Comparison of ENCODE assay signal across 9 cellular contexts in genomic region chr12:93569301-93569655, GRCh38. TPM values are rescaled to one million over a fixed set of nuclear protein-coding genes. Genes with fewer than 3 reads are reported as not detected.
DNase-seq lines count a peak whose midpoint lies in the region; ATAC-seq, FAIRE-seq and TF ChIP-seq lines count a peak whose summit lies in the region.
"Had no signal": no experiment of that assay in that cellular context is flagged by ENCODE, and none has a peak within 500 bp of the region (broad histone marks: within the 10 kb centered on the region; RNA-seq: fewer than 3 reads in every experiment).

No MANE protein-coding gene starts in this region.

- H3K4me2 ChIP-seq in OCI-LY7 (ENCODE audit: low read length): peak overlapping the region; percentile 76

- H3K36me3 ChIP-seq in OCI-LY7 (ENCODE audit: insufficient read depth, low read length) (no peaks in the 10 kb centered on the region), prostate gland (no peaks in the 10 kb centered on the region)

- H4K20me1 ChIP-seq in OCI-LY7 (ENCODE audit: insufficient read depth, low read length): no peaks in the 10 kb centered on the region

- no peak for TF ChIP-seq CTCF in GM12864 (IDR thresholded peaks at IDR 0.05; ENCODE audit: low read depth, low read length, missing control alignments)
- no peak for TF ChIP-seq CTCF in OCI-LY7 (conservative IDR thresholded peaks at IDR 0.05; ENCODE audit: low read length)
- no peak for TF ChIP-seq CTCF in endothelial cell (IDR thresholded peaks at IDR 0.05; ENCODE audit: unreplicated experiment)
- TF ChIP-seq CTCF in prostate gland (IDR thresholded peaks at IDR 0.05): no peak

- no peak overlapping the region for H3K27ac Mint-ChIP-seq in endothelial cell (ENCODE audit: unreplicated experiment)

- intact Hi-C loops in OCI-LY7 (cut with micrococcal nuclease; ENCODE audit: unreplicated experiment) (loop anchor here (1.0 kb wide), 1 partner anchor 532 kb away; no protein-coding TSS in a partner anchor), prostate gland (cut with DNase I) (loop anchor here (2.0 to 5.0 kb wide), 5 partner anchors 67 to 534 kb away; no protein-coding TSS in a partner anchor)

- H3K4me3 Mint-ChIP-seq in endothelial cell (ENCODE audit: unreplicated experiment): peak overlapping the region; percentile 94

- H3K36me3 Mint-ChIP-seq in endothelial cell (ENCODE audit: low read depth, unreplicated experiment): peaks cover 12% of the 10 kb centered on the region

- H3K79me2 ChIP-seq in OCI-LY7 (ENCODE audit: insufficient read depth, low read depth, low read length): no peaks in the 10 kb centered on the region

- FAIRE-seq in HTR-8/SVneo (lab: Jason Lieb, UNC): no peak
- FAIRE-seq: TTC549 had no signal

- H3K9me3 Mint-ChIP-seq in endothelial cell (ENCODE audit: unreplicated experiment): no peaks in the 10 kb centered on the region

- CTCF ChIA-PET in OCI-LY7 (lab: Charles Lee; ENCODE audit: unreplicated experiment): interaction anchor here (1.3 kb wide), 2 partner anchors 532 to 533 kb away, joined by 3 to 9 read pairs; no protein-coding TSS in a partner anchor

- H3K4me3 ChIP-seq in GM12864 (ENCODE audit: low read depth, low read length) (peak overlapping the region; percentile 76; the same call in 1 of the 2 replicates), OCI-LY7 (ENCODE audit: low read depth, low read length, poor library complexity, severe bottlenecking) (no peak overlapping the region), prostate gland (peak overlapping the region; percentile 72 to 82)

- no TSS peak for BruUV-seq in OCI-LY7 (replicated peaks; lab: Mats Ljungman, UMichigan)

- no peak overlapping the region for H2AFZ ChIP-seq in OCI-LY7 (ENCODE audit: low read length)

- H3K9me2 ChIP-seq in OCI-LY7 (ENCODE audit: insufficient read depth, low read length): no peaks in the 10 kb centered on the region

- peaks cover 11% of the 10 kb centered on the region for H3K4me1 Mint-ChIP-seq in endothelial cell (ENCODE audit: unreplicated experiment)

- H3K27ac ChIP-seq in OCI-LY7 (ENCODE audit: low read depth, low read length, poor library complexity, severe bottlenecking) (no peak overlapping the region), prostate gland (peak overlapping the region; percentile 97 to 98)

- no peaks in the 10 kb centered on the region for H3K27me3 ChIP-seq in prostate gland (replicated peaks; ENCODE audit: insufficient read depth)

- H3K27me3 Mint-ChIP-seq in endothelial cell (ENCODE audit: unreplicated experiment): peaks cover 17% of the 10 kb centered on the region

- no peaks in the 10 kb centered on the region for H3K9me3 ChIP-seq in OCI-LY7 (ENCODE audit: low read length)
- no peaks in the 10 kb centered on the region for H3K9me3 ChIP-seq in prostate gland

- H3K4me1 ChIP-seq in OCI-LY7 (ENCODE audit: insufficient read depth, low read length, poor library complexity, severe bottlenecking) (peaks cover 19% of the 10 kb centered on the region), prostate gland (replicated peaks) (no peaks in the 10 kb centered on the region)

- no peak for DNase-seq in GM12864 (ENCODE audit: low read depth)
- DNase-seq in OCI-LY7 (ENCODE audit: low spot score): no peak
- no peak for DNase-seq in endothelial cell (ENCODE audit: low spot score)
- no peak for DNase-seq in prostate gland (ENCODE audit: low spot score)
- DNase-seq in HTR-8/SVneo (ENCODE audit: insufficient read length, low spot score): no peak

- TF ChIP-seq POLR2A in prostate gland (IDR thresholded peaks at IDR 0.05): no peak

- 13% methylated on average over 6 of the region's 6 CpGs for WGBS in prostate gland

- ATAC-seq in HG02884 (IDR thresholded peaks at IDR 0.05; ENCODE audit: unreplicated experiment) (no peak), GM19351 (IDR thresholded peaks at IDR 0.05; ENCODE audit: unreplicated experiment) (no peak), HG03097 (IDR thresholded peaks at IDR 0.05; ENCODE audit: low FRiP score, unreplicated experiment) (no peak)

- POLR2A ChIA-PET in OCI-LY7 (lab: Charles Lee): interaction anchor here (1.2 to 1.6 kb wide), 2 partner anchors 66 to 107 kb away, joined by 3 to 4 read pairs; partner anchors contain the start of gene CRADD

RNA-seq across cellular contexts. Expression of gene SOCS2, which starts 3.2 kb away (rescaled TPM):
- not detected in 2 replicates for total RNA-seq in OCI-LY7 (2014; rRNA removed; shearing (Covaris generic))
- not detected in 2 replicates for total RNA-seq in OCI-LY7 (2022)
- total RNA-seq in endothelial cell (ENCODE audit: unreplicated experiment): 19.5 TPM
- total RNA-seq in prostate gland: 100 to 1,000 TPM; 125 to 273 TPM

Comparison
In these comparisons a context has a peak if more than half of its experiments do, and no peak if none do; other contexts are left out.
1. RNA of gene SOCS2, which starts 3.2 kb away (total RNA-seq): 125 to 273 TPM in prostate gland and 19.5 TPM in endothelial cell (single experiment); not detected in OCI-LY7; every median in the first group is over 10 times any median in the second.